In the genomic region with DNA sequence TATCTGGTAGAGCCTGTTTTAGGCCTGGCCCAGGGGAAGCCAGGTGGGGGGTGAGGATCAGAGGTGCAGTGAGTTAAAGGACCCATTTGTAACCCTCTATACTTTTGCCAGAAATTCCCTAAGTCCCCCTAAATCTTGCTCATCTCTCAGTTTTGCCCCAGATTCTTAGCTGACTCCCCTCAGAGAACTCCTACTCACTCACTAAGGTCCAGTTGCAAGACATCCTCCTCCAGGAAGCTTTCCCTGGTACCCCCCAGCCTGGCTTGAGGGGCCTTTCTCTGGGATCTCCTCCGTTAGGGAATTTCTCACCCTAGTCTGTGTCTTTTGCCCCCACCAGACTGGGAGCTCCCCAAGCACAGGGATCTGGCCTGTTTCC, we compare ENCODE assay signal across 11 cellular contexts. TPM values are rescaled to one million over a fixed set of nuclear protein-coding genes. Genes with fewer than 3 reads are reported as not detected.
A peak's percentile ranks its signal among the peaks of the same experiment; 100 is the strongest.
DNase-seq lines count a peak whose midpoint lies in the region; ATAC-seq and TF ChIP-seq lines count a peak whose summit lies in the region.
"Had no signal": no experiment of that assay in that cellular context is flagged by ENCODE, and none has a peak within 500 bp of the region (broad histone marks: within the 10 kb centered on the region; RNA-seq: fewer than 3 reads in every experiment).

No MANE protein-coding gene starts in this region.

- DNase-seq in left ventricle myocardium inferior (no peak), Right ventricle myocardium superior (no peak), nephron progenitor cell (no peak), upper lobe of right lung (no peak), UCSD-AML1 (lab: John Stamatoyannopoulos, UW; ENCODE audit: unreplicated experiment) (no peak), NCI-H1105 (lab: John Stamatoyannopoulos, UW) (no peak), NCI-H82 (lab: John Stamatoyannopoulos, UW) (no peak)
- DNase-seq in activated naive CD8-positive, alpha-beta T cell treated with anti-CD3 and anti-CD28 coated beads, Interleukin-2, amount 10 ng/mL, durations not matched to agents 7 days and 5 days = no peak
- DNase-seq: aorta, T1000 had no signal

- H3K4me1 Mint-ChIP-seq in activated naive CD8-positive, alpha-beta T cell treated with anti-CD3 and anti-CD28 coated beads, Interleukin-2, amount 10 ng/mL, durations not matched to agents 7 days and 5 days = peaks cover 6% of the 10 kb centered on the region
- H3K4me1 Mint-ChIP-seq in nephron progenitor cell = peaks cover 44% of the 10 kb centered on the region

- TF ChIP-seq CTCF in left ventricle myocardium inferior (IDR thresholded peaks at IDR 0.05; ENCODE audit: borderline replicate concordance) (no peak), nephron progenitor cell (IDR thresholded peaks at IDR 0.05) (no peak), upper lobe of right lung (IDR thresholded peaks at IDR 0.05) (no peak)

- POLR2A ChIA-PET in activated naive CD8-positive, alpha-beta T cell treated with anti-CD3 and anti-CD28 coated beads, Interleukin-2, amount 10 ng/mL, durations not matched to agents 7 days and 5 days (lab: Charles Lee) = no interaction called here

- H3K27me3 ChIP-seq in left ventricle myocardium inferior (ENCODE audit: low read depth) (no peaks in the 10 kb centered on the region), upper lobe of right lung (no peaks in the 10 kb centered on the region)

- H3K4me1 ChIP-seq in left ventricle myocardium inferior (peaks cover 15% of the 10 kb centered on the region), upper lobe of right lung (no peaks in the 10 kb centered on the region)

- H3K27me3 Mint-ChIP-seq in activated naive CD8-positive, alpha-beta T cell treated with anti-CD3 and anti-CD28 coated beads, Interleukin-2, amount 10 ng/mL, durations not matched to agents 7 days and 5 days = peaks cover 3% of the 10 kb centered on the region
- H3K27me3 Mint-ChIP-seq in nephron progenitor cell (ENCODE audit: low read depth, poor library complexity) = peaks cover 21% of the 10 kb centered on the region

- H3K9me3 ChIP-seq in left ventricle myocardium inferior (replicated peaks) (peaks cover 4% of the 10 kb centered on the region), upper lobe of right lung (peaks cover 1% of the 10 kb centered on the region)

- H3K36me3 ChIP-seq in left ventricle myocardium inferior = no peaks in the 10 kb centered on the region
- no peaks in the 10 kb centered on the region for H3K36me3 ChIP-seq in upper lobe of right lung

- no peak for ATAC-seq in Right ventricle myocardium superior (ENCODE audit: poor library complexity)
- ATAC-seq in activated naive CD8-positive, alpha-beta T cell treated with anti-CD3 and anti-CD28 coated beads, Interleukin-2, amount 10 ng/mL, durations not matched to agents 7 days and 5 days (ENCODE audit: low read depth) = no peak
- ATAC-seq in upper lobe of right lung = no peak

- peak overlapping the region; percentile 30 for H3K4me3 ChIP-seq in left ventricle myocardium inferior
- H3K4me3 ChIP-seq in upper lobe of right lung = no peak overlapping the region

- peak overlapping the region; percentile 58 for H3K4me3 Mint-ChIP-seq in activated naive CD8-positive, alpha-beta T cell treated with anti-CD3 and anti-CD28 coated beads, Interleukin-2, amount 10 ng/mL, durations not matched to agents 7 days and 5 days
- no peak overlapping the region for H3K4me3 Mint-ChIP-seq in nephron progenitor cell

- peak overlapping the region; percentile 65 for H3K27ac Mint-ChIP-seq in activated naive CD8-positive, alpha-beta T cell treated with anti-CD3 and anti-CD28 coated beads, Interleukin-2, amount 10 ng/mL, durations not matched to agents 7 days and 5 days
- peak overlapping the region; percentile 71 for H3K27ac Mint-ChIP-seq in nephron progenitor cell

- H3K9me3 Mint-ChIP-seq in activated naive CD8-positive, alpha-beta T cell treated with anti-CD3 and anti-CD28 coated beads, Interleukin-2, amount 10 ng/mL, durations not matched to agents 7 days and 5 days = peaks cover 2% of the 10 kb centered on the region
- peaks cover 12% of the 10 kb centered on the region for H3K9me3 Mint-ChIP-seq in nephron progenitor cell

- H3K27ac ChIP-seq in left ventricle myocardium inferior (replicated peaks) = peak overlapping the region; percentile 80
- H3K27ac ChIP-seq in upper lobe of right lung = peak overlapping the region; percentile 63

- H3K36me3 Mint-ChIP-seq in activated naive CD8-positive, alpha-beta T cell treated with anti-CD3 and anti-CD28 coated beads, Interleukin-2, amount 10 ng/mL, durations not matched to agents 7 days and 5 days = peaks cover 2% of the 10 kb centered on the region
- H3K36me3 Mint-ChIP-seq in nephron progenitor cell (ENCODE audit: low read depth) = no peaks in the 10 kb centered on the region

- intact Hi-C loops in left ventricle myocardium inferior (cut with micrococcal nuclease) (no loop called here), Right ventricle myocardium superior (cut with DNase I) (no loop called here), upper lobe of right lung (cut with DNase I) (no loop called here)

RNA-seq across cellular contexts. Expression of gene TSKS, which starts 1.9 kb away (rescaled TPM):
- total RNA-seq in left ventricle myocardium inferior (0.38 TPM), Right ventricle myocardium superior (0.86 TPM), upper lobe of right lung (0.43 TPM)
- 1 to 10 TPM; 2.0 to 2.4 TPM for total RNA-seq in activated naive CD8-positive, alpha-beta T cell treated with anti-CD3 and anti-CD28 coated beads, Interleukin-2, amount 10 ng/mL, durations not matched to agents 7 days and 5 days
- total RNA-seq: glomerular endothelial cell had no signal

RNA-seq across cellular contexts. Expression of gene AP2A1, which starts 5.6 kb away (rescaled TPM):
- total RNA-seq in left ventricle myocardium inferior = 65.5 TPM
- 62.7 TPM for total RNA-seq in Right ventricle myocardium superior
- total RNA-seq in activated naive CD8-positive, alpha-beta T cell treated with anti-CD3 and anti-CD28 coated beads, Interleukin-2, amount 10 ng/mL, durations not matched to agents 7 days and 5 days = 10 to 100 TPM; 81.6 to 87.7 TPM
- total RNA-seq in upper lobe of right lung = 61.2 TPM

RNA-seq across cellular contexts. Expression of gene FUZ, which starts 51.9 kb away (rescaled TPM):
- total RNA-seq in left ventricle myocardium inferior = 18.3 TPM
- 19.8 TPM for total RNA-seq in Right ventricle myocardium superior
- total RNA-seq in activated naive CD8-positive, alpha-beta T cell treated with anti-CD3 and anti-CD28 coated beads, Interleukin-2, amount 10 ng/mL, durations not matched to agents 7 days and 5 days = 10 to 100 TPM; 30.0 to 31.3 TPM
- total RNA-seq in upper lobe of right lung = 20.1 TPM

RNA-seq across cellular contexts. Expression of gene MED25, which starts 56.9 kb away (rescaled TPM):
- total RNA-seq in left ventricle myocardium inferior (65.8 TPM), Right ventricle myocardium superior (83.4 TPM), upper lobe of right lung (45.9 TPM)
- total RNA-seq in activated naive CD8-positive, alpha-beta T cell treated with anti-CD3 and anti-CD28 coated beads, Interleukin-2, amount 10 ng/mL, durations not matched to agents 7 days and 5 days = 10 to 100 TPM; 60.4 to 66.3 TPM
